14 cellular contexts compared by ENCODE assay signal in the genomic region with DNA sequence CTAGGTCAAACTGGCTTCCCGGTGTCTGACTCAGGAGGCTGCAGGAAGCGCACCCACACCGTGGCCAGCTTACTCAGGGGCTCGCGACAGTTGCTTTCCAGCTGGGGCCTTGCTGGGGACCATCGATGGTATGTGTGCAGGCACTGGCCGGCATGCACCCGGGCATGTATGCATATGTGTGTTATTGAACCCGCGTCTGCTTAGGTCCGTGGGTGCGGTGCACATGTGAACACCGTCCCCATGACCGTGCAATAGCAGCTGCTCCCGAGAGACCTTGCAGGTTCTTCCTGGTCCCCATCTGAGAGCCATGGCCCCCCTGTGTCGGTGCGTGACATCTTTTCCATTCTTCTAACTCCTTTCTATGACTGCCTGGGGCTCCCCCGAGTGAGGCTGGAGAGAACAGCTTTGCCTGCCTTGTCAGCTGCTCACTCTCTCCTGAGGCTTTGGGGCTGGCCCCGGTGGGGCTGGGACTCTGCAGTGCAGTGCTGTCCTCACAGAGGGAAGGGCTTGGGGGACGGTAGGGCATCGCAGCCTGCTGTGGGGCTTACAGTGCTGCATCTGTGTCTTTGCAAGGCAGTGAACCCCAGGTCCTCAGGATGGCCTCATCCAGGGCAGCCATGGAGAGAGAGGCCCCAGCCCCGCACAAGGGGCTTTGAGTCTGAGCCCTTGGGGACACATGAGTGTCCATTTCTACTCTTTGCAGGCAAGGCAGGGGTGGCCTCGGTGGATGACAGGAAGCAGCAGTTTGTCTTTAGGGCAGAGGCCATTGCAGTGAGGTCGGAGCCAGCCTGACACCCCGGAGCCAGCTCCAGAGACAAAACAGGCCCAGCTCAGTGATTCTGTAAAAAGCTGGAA.
"Had no signal": no experiment of that assay in that cellular context is flagged by ENCODE, and none has a peak within 500 bp of the region (broad histone marks: within the 10 kb centered on the region; RNA-seq: fewer than 3 reads in every experiment).

No MANE protein-coding gene starts in this region.

- DNase-seq: activated CD4-positive, alpha-beta T cell treated with anti-CD3 and anti-CD28 coated beads for 48 hours; activated T-cell treated with anti-CD3 and anti-CD28 coated beads for 4 hours; brain microvascular endothelial cell; dermis blood vessel endothelial cell; nephron progenitor cell; stimulated activated CD4-positive, alpha-beta T cell treated with anti-CD3 and anti-CD28 coated beads, Interleukin-4, amount 100 ng/mL, for 4 hours; stimulated activated naive CD8-positive, alpha-beta T cell treated with anti-CD3 and anti-CD28 coated beads, Interleukin-15, amount 100 ng/mL, for 72 hours; T1000 had no signal

- H3K9me3 ChIP-seq: esophagus muscularis mucosa, ovary, uterus had no signal

- H3K27me3 ChIP-seq: ovary had no signal

- H3K36me3 ChIP-seq: brain microvascular endothelial cell, esophagus muscularis mucosa, ovary, uterus had no signal

- H3K4me1 ChIP-seq: uterus had no signal

- H3K4me3 ChIP-seq: esophagus muscularis mucosa, ovary, uterus had no signal

- H3K27ac Mint-ChIP-seq: activated naive CD4-positive, alpha-beta T cell treated with anti-CD3 and anti-CD28 coated beads, Interleukin-2, amount 50 U/mL, for 24 hours; activated T-helper 2 cell treated with anti-CD3 and anti-CD28 coated beads, Interferon-gamma antibody, Interleukin-2, Interleukin-4, amounts not matched to agents 10 μg/mL and 5 μg/mL and 100 μg/mL, durations not matched to agents 14 hours and 24 hours and 36 hours; memory B cell; nephron progenitor cell; stimulated activated naive CD8-positive, alpha-beta T cell treated with anti-CD3 and anti-CD28 coated beads, Interleukin-15, amount 100 ng/mL, for 72 hours had no signal

- H3K4me3 Mint-ChIP-seq: activated naive CD4-positive, alpha-beta T cell treated with anti-CD3 and anti-CD28 coated beads, Interleukin-2, amount 50 U/mL, for 24 hours; memory B cell; nephron progenitor cell; stimulated activated naive CD8-positive, alpha-beta T cell treated with anti-CD3 and anti-CD28 coated beads, Interleukin-15, amount 100 ng/mL, for 72 hours had no signal

- H3K27ac ChIP-seq: brain microvascular endothelial cell, esophagus muscularis mucosa, ovary, uterus had no signal

- H3K36me3 Mint-ChIP-seq: activated naive CD4-positive, alpha-beta T cell treated with anti-CD3 and anti-CD28 coated beads, Interleukin-2, amount 50 U/mL, for 24 hours; memory B cell had no signal

- H3K9me3 Mint-ChIP-seq: activated naive CD4-positive, alpha-beta T cell treated with anti-CD3 and anti-CD28 coated beads, Interleukin-2, amount 50 U/mL, for 24 hours; activated T-helper 2 cell treated with anti-CD3 and anti-CD28 coated beads, Interferon-gamma antibody, Interleukin-2, Interleukin-4, amounts not matched to agents 10 μg/mL and 5 μg/mL and 100 μg/mL, durations not matched to agents 14 hours and 24 hours and 36 hours; memory B cell; nephron progenitor cell; stimulated activated naive CD8-positive, alpha-beta T cell treated with anti-CD3 and anti-CD28 coated beads, Interleukin-15, amount 100 ng/mL, for 72 hours had no signal

- ATAC-seq: stimulated activated naive CD8-positive, alpha-beta T cell treated with anti-CD3 and anti-CD28 coated beads, Interleukin-15, amount 100 ng/mL, for 72 hours had no signal

- H3K4me1 Mint-ChIP-seq: activated naive CD4-positive, alpha-beta T cell treated with anti-CD3 and anti-CD28 coated beads, Interleukin-2, amount 50 U/mL, for 24 hours; memory B cell; stimulated activated naive CD8-positive, alpha-beta T cell treated with anti-CD3 and anti-CD28 coated beads, Interleukin-15, amount 100 ng/mL, for 72 hours had no signal
